ENCODE assay signal across 2 cellular contexts in genomic region chr5:57165171-57165570, GRCh38. TPM values are rescaled to one million over a fixed set of nuclear protein-coding genes. Genes with fewer than 3 reads are reported as not detected.
A peak's percentile ranks its signal among the peaks of the same experiment; 100 is the strongest.
DNase-seq lines count a peak whose midpoint lies in the region; ATAC-seq, FAIRE-seq and TF ChIP-seq lines count a peak whose summit lies in the region.
"Not testable (repeated sequence)": the region's sequence is repeated elsewhere in the genome, so short reads cannot be mapped to it uniquely, and the experiment has no call there.

No MANE protein-coding gene starts in this region.

- DNase-seq in K562 (ENCODE audit: extremely low read depth in 1 of 4, low spot score in 3 of 4), result not testable (repeated sequence)

- 93% methylated on average over 3 of the region's 3 CpGs for WGBS in K562 (ENCODE audit: insufficient coverage, low coverage, missing lambda C conversion rate)

- H3K36me3 ChIP-seq in HEK293 (ENCODE audit: control insufficient read depth in 2 of 2, insufficient read depth in 1 of 2, low read length in 2 of 2); K562 (ENCODE audit: control insufficient read depth, insufficient read depth, low read length): not testable (repeated sequence)

- in situ Hi-C loops in K562 (cut with MboI), result not testable (repeated sequence)

- not testable (repeated sequence) for H4K20me1 ChIP-seq in K562 (replicated peaks; ENCODE audit: control insufficient read depth, insufficient read depth, low read length)

- intact Hi-C loops in K562 (cut with micrococcal nuclease), result not testable (repeated sequence)

- H3K79me2 ChIP-seq in K562 (ENCODE audit: control insufficient read depth, insufficient read depth, low read length), result not testable (repeated sequence)

- H3K4me3 ChIP-seq in HEK293 (ENCODE audit: low read depth, low read length); K562: not testable (repeated sequence)

- not testable (repeated sequence) for TF ChIP-seq RAD21 in K562 (CRISPR knock-in tag; conservative IDR thresholded peaks at IDR 0.05 in 1 of 2, IDR thresholded peaks at IDR 0.05 in 1 of 2)

- H3K4me1 ChIP-seq in HEK293 (ENCODE audit: control insufficient read depth, insufficient read depth, low read length), result not testable (repeated sequence)
- peaks cover 0 to 16% of the 10 kb centered on the region in 2 experiments; a peak in 3 of 5 replicates for H3K4me1 ChIP-seq in K562 (replicated peaks in 1 of 2; ENCODE audit: control insufficient read depth in 2 of 2, insufficient read depth in 2 of 2, low read length in 2 of 2)

- FAIRE-seq in K562 (lab: Jason Lieb, UNC), result not testable (repeated sequence)

- not testable (repeated sequence) for H3K27me3 ChIP-seq in K562 (ENCODE audit: control insufficient read depth in 2 of 2, insufficient read depth in 2 of 2, low read length in 2 of 2)

- not testable (repeated sequence) for ATAC-seq in K562

- H3K9me1 ChIP-seq in K562 (ENCODE audit: control insufficient read depth, insufficient read depth, low read length), result not testable (repeated sequence)

- not testable (repeated sequence) for H2AFZ ChIP-seq in K562 (ENCODE audit: low read depth, low read length)

- H3K4me2 ChIP-seq in K562 (ENCODE audit: insufficient read depth, low read length), result not testable (repeated sequence)

- not testable (repeated sequence) for H3K27ac ChIP-seq in HEK293 (ENCODE audit: extremely low read depth, low read depth, low read length); K562 (ENCODE audit: extremely low read depth, low read depth, low read length)

- TF ChIP-seq POLR2A in K562 (conservative IDR thresholded peaks at IDR 0.05), result not testable (repeated sequence)

- H3K9me3 ChIP-seq in HEK293 (ENCODE audit: control insufficient read depth, insufficient read depth, low read depth, low read length); K562 (replicated peaks; ENCODE audit: control insufficient read depth, insufficient read depth, low read depth, low read length): not testable (repeated sequence)

- POLR2A ChIA-PET in HEK293 (lab: Yijun Ruan, JAX); K562 (lab: Yijun Ruan, JAX): not testable (repeated sequence)

- not testable (repeated sequence) for H3K9ac ChIP-seq in K562 (ENCODE audit: insufficient read depth in 1 of 2, low read depth in 2 of 2, low read length in 2 of 2)

- CTCF ChIA-PET in HEK293 (lab: Yijun Ruan, JAX); K562 (lab: Yijun Ruan, JAX; ENCODE audit: low intra/inter-chr PET ratio): not testable (repeated sequence)

- BruUV-seq in K562 (replicated peaks; lab: Mats Ljungman, UMichigan), result not testable (repeated sequence)

- TF ChIP-seq CTCF in HEK293 (tag by site-specific recombination; IDR thresholded peaks at IDR 0.05); K562 (IDR thresholded peaks at IDR 0.05 in 2 of 3, conservative IDR thresholded peaks at IDR 0.05 in 1 of 3; ENCODE audit: insufficient read depth in 2 of 3, low read depth in 1 of 3, low read length in 3 of 3): not testable (repeated sequence)

- TF ChIP-seq EP300 in K562 (IDR thresholded peaks at IDR 0.05; ENCODE audit: low read length), result not testable (repeated sequence)

TF ChIP-seq in HEK293, 187 proteins besides CTCF, POLR2A, EP300 and RAD21:
- TF ChIP-seq, protein P1, sequence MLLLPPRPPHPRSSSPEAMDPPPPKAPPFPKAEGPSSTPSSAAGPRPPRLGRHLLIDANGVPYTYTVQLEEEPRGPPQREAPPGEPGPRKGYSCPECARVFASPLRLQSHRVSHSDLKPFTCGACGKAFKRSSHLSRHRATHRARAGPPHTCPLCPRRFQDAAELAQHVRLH (tag by site-specific recombination; IDR thresholded peaks at IDR 0.05), result peak; percentile 70; the same call in 1 of the 2 replicates
- peak; percentile 98 for TF ChIP-seq ZNF146 (tag by site-specific recombination; IDR thresholded peaks at IDR 0.05)
- 0 out of 2 replicates have a peak, but pooled peaks have one; percentile 57 for TF ChIP-seq ZNF280D (tag by site-specific recombination; IDR thresholded peaks at IDR 0.05)
- 0 out of 2 replicates have a peak, but pooled peaks have one; percentile 4 for TF ChIP-seq SCRT1 (tag by site-specific recombination; IDR thresholded peaks at IDR 0.05; ENCODE audit: borderline replicate concordance)
TF ChIP-seq in HEK293: peak in this region for 4; not testable (repeated sequence) for 183.

TF ChIP-seq in K562, 482 proteins besides CTCF, POLR2A, EP300 and RAD21:
- TF ChIP-seq ADNP (tag; IDR thresholded peaks at IDR 0.05) (0 out of 2 replicates have a peak, but pooled peaks have one; percentile 21), RBM25 (IDR thresholded peaks at IDR 0.05; ENCODE audit: low read depth, low read length, severe bottlenecking) (peak; percentile 41), NFIX (CRISPR knock-in tag; IDR thresholded peaks at IDR 0.05; ENCODE audit: low read depth) (0 out of 2 replicates have a peak, but pooled peaks have one; percentile 39), SMARCA5 (IDR thresholded peaks at IDR 0.05) (0 out of 2 replicates have a peak, but pooled peaks have one; percentile 29), HDAC2 (IDR thresholded peaks at IDR 0.05) (peak; percentile 47; the same call in 1 of the 2 replicates), NFIC (IDR thresholded peaks at IDR 0.05) (peak; percentile 78), BCOR (IDR thresholded peaks at IDR 0.05) (peak; percentile 75), KDM1A (IDR thresholded peaks at IDR 0.05) (peak; percentile 14 to 29; a peak in 2 of 4 replicates)

RNA-seq across cellular contexts. Expression of gene GPBP1, which starts 8.7 kb away (rescaled TPM):
- 38.9 and 193 TPM in 2 replicates for total RNA-seq in K562 (2011; cell fraction: chromatin; rRNA removed; ENCODE audit: low replicate concordance)
- total RNA-seq in K562 (2011; cell fraction: nucleolus; rRNA removed), result 20.5 and 30.5 TPM in 2 replicates
- 55.7 and 82.8 TPM in 2 replicates for total RNA-seq in K562 (2011; cell fraction: nucleoplasm; rRNA removed)
- 61.7 and 66.2 TPM in 2 replicates for total RNA-seq in K562 (2014; rRNA removed)
- total RNA-seq in K562 (2014; rRNA removed; fragmentation: Illumina TruSeq; extraction: Trizol), result 109 and 122 TPM in 2 replicates
- 89.1 and 97.0 TPM in 2 replicates for total RNA-seq in K562 (2015; rRNA removed; fragmentation: Illumina TruSeq; extraction: Trizol)
- 67.8 and 68.4 TPM in 2 replicates for total RNA-seq in K562 (2021)
- 67.3 and 85.2 TPM in 2 replicates for polyA plus RNA-seq in K562 (2011; rRNA removed)
- polyA plus RNA-seq in K562 (2011; cell fraction: cytosol; rRNA removed), result 6.1 and 19.2 TPM in 2 replicates
- polyA plus RNA-seq in K562 (2011; cell fraction: nucleus; rRNA removed), result 22.7 and 36.5 TPM in 2 replicates
- 51.9 and 53.1 TPM in 2 replicates for polyA plus RNA-seq in K562 (2012)
- polyA plus RNA-seq in K562 (2014; fragmentation: Illumina TruSeq; extraction: Trizol), result 70.2 and 85.7 TPM in 2 replicates
- polyA plus RNA-seq in K562 (2014; fragmentation: Nextera tagmentation; extraction: Ambion mirVana), result 10 to 100 TPM; 31.0 to 40.7 TPM
- polyA plus RNA-seq in K562 (2014; rRNA removed), result 55.2 and 64.0 TPM in 2 replicates
- 94.7 and 107 TPM in 2 replicates for polyA minus RNA-seq in K562 (2011; rRNA and poly(A)+ RNA removed)
- polyA minus RNA-seq in K562 (2011; cell fraction: cytosol; rRNA and poly(A)+ RNA removed), result 21.1 and 29.6 TPM in 2 replicates
- 26.1 and 57.8 TPM in 2 replicates for polyA minus RNA-seq in K562 (2011; cell fraction: nucleus; rRNA and poly(A)+ RNA removed)
